In the genomic region with DNA sequence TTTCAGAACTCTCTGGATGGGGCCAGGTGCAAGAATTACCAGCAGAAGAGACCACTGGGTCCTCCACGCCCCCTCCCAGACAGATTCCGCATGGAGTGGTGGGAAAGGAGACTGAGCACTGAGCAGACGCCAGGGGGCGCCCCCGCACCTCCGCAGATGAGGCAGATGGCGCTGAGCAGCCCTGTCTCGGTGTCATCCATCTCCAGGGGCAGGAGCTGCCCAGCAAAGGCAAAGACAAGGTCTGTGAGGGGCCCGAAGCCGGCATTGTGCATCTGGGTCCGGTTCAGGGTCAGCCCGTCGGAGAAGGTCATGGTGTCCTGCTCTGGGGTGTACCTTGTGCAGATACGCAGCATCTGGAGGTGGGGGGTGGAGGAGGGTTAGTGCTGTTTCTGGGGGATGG, we compare ENCODE assay signal across 8 cellular contexts. TPM values are rescaled to one million over a fixed set of nuclear protein-coding genes. Genes with fewer than 3 reads are reported as not detected.
DNase-seq lines count a peak whose midpoint lies in the region; ATAC-seq, FAIRE-seq and TF ChIP-seq lines count a peak whose summit lies in the region.

No MANE protein-coding gene starts in this region.

- H3K27me3 Mint-ChIP-seq in H9 (ENCODE audit: low read depth) (peaks cover 8% of the 10 kb centered on the region), activated B cell treated with CpG ODN at 0.5 μM for 24 hours (no peaks in the 10 kb centered on the region)

- H4K8ac ChIP-seq in H9 (replicated peaks; ENCODE audit: insufficient read length, low read depth, low read length), result no peak overlapping the region

- peak overlapping the region in 4 of 11 experiments; percentile 2 to 83 (median 74); a peak in 6 of 22 replicates for H3K27ac ChIP-seq in BLaER1 treated with 17β-estradiol and CSF1 and Interleukin-3, amounts not matched to agents 10 nM and 100 nM
- no peak overlapping the region for H3K27ac ChIP-seq in H9 (ENCODE audit: insufficient read length, low read depth, low read length)

- CTCF ChIA-PET in activated B cell treated with CpG ODN at 0.5 μM for 24 hours (lab: Charles Lee), result interaction anchor here (0.6 to 14.7 kb wide), 29 partner anchors 8 to 295 kb away, joined by 3 to 298 read pairs (median 4); partner anchors contain the start of genes AAAS, ESPL1, MYG1 and PFDN5

- H4K20me1 ChIP-seq in BLaER1 treated with 17β-estradiol and CSF1 and Interleukin-3, amounts not matched to agents 10 nM and 100 nM, result peaks cover 0 to 6% (median 0%) of the 10 kb centered on the region in 11 experiments; a peak in 3 of 22 replicates
- no peaks in the 10 kb centered on the region for H4K20me1 ChIP-seq in H9 (ENCODE audit: control insufficient read depth, insufficient read depth, insufficient read length)

- ATAC-seq in activated B cell treated with CpG ODN at 0.5 μM for 24 hours (ENCODE audit: low read depth), result peak; percentile 75
- ATAC-seq in HG02973 (IDR thresholded peaks at IDR 0.05; ENCODE audit: unreplicated experiment), result no peak

- H4K5ac ChIP-seq in H9 (ENCODE audit: insufficient read length, low read depth, low read length), result no peak overlapping the region

- no peak for FAIRE-seq in bronchial epithelial cell (lab: Jason Lieb, UNC)

- H3T11ph ChIP-seq in H9 (ENCODE audit: low read length), result no peak overlapping the region

- no peak overlapping the region for H2AK5ac ChIP-seq in H9 (ENCODE audit: insufficient read length, low read length)

- POLR2A ChIA-PET in activated B cell treated with CpG ODN at 0.5 μM for 24 hours (lab: Charles Lee), result interaction anchor here (0.7 to 6.1 kb wide), 10 partner anchors 33 to 295 kb away, joined by 3 to 48 read pairs (median 4); partner anchors contain the start of genes CSAD, ESPL1, MYG1 and ZNF740

- H2AFZ ChIP-seq in H9 (ENCODE audit: low read length), result no peak overlapping the region

- H3K4me3 Mint-ChIP-seq in H9 (peak overlapping the region; percentile 19 to 22; a peak in 3 of 5 replicates), activated B cell treated with CpG ODN at 0.5 μM for 24 hours (no peak overlapping the region)

- H3K27ac Mint-ChIP-seq in H9 (peak overlapping the region in 2 of 3 experiments; percentile 66 to 73; a peak in 3 of 7 replicates), activated B cell treated with CpG ODN at 0.5 μM for 24 hours (peak overlapping the region; percentile 6)

- H3K14ac ChIP-seq in H9 (ENCODE audit: insufficient read depth, low read length), result no peak overlapping the region

- peaks cover 88 to 100% (median 95%) of the 10 kb centered on the region in 10 experiments for H3K4me1 ChIP-seq in BLaER1 treated with 17β-estradiol and CSF1 and Interleukin-3, amounts not matched to agents 10 nM and 100 nM
- H3K4me1 ChIP-seq in H9 (ENCODE audit: insufficient read depth, low read length), result peaks cover 33% of the 10 kb centered on the region; the same call in 1 of the 2 replicates

- intact Hi-C loops in activated B cell treated with CpG ODN at 0.5 μM for 24 hours (cut with micrococcal nuclease), result loop anchor here (1.0 to 10.0 kb wide), 7 partner anchors 38 to 291 kb away; partner anchors contain the start of genes AAAS, ESPL1, NPFF and TARBP2

- H3K9ac ChIP-seq in BLaER1 treated with 17β-estradiol and CSF1 and Interleukin-3, amounts not matched to agents 10 nM and 100 nM, result peak overlapping the region in 8 of 11 experiments; percentile 25 to 83 (median 64); a peak in 10 of 22 replicates
- H3K9ac ChIP-seq in H9 (ENCODE audit: extremely low read depth, insufficient read length, low read length), result no peak overlapping the region

- peak overlapping the region; percentile 77 to 99 (median 97) for H3K4me2 ChIP-seq in BLaER1 treated with 17β-estradiol and CSF1 and Interleukin-3, amounts not matched to agents 10 nM and 100 nM
- no peak overlapping the region for H3K4me2 ChIP-seq in H9 (ENCODE audit: insufficient read depth, insufficient read length, low read length)

- no peaks in the 10 kb centered on the region for H3K9me3 ChIP-seq in BLaER1 treated with 17β-estradiol and CSF1 and Interleukin-3, amounts not matched to agents 10 nM and 100 nM (replicated peaks in 1 of 11)
- no peaks in the 10 kb centered on the region for H3K9me3 ChIP-seq in H9 (ENCODE audit: control insufficient read depth, low read depth, low read length)

- peak overlapping the region in 2 of 10 experiments; percentile 62 to 79; a peak in 5 of 20 replicates for H3K4me3 ChIP-seq in BLaER1 treated with 17β-estradiol and CSF1 and Interleukin-3, amounts not matched to agents 10 nM and 100 nM
- H3K4me3 ChIP-seq in bronchial epithelial cell (ENCODE audit: low read depth, low read length), result no peak overlapping the region

- H2BK20ac ChIP-seq in H9 (ENCODE audit: low read depth, low read length, poor library complexity, severe bottlenecking), result no peak overlapping the region

- H2BK15ac ChIP-seq in H9 (ENCODE audit: low read depth, low read length), result no peak overlapping the region

- peaks cover 20 to 59% (median 48%) of the 10 kb centered on the region in 11 experiments for H3K36me3 ChIP-seq in BLaER1 treated with 17β-estradiol and CSF1 and Interleukin-3, amounts not matched to agents 10 nM and 100 nM
- H3K36me3 ChIP-seq in bronchial epithelial cell (ENCODE audit: control insufficient read depth, insufficient read depth, low read length), result peaks cover 55% of the 10 kb centered on the region

- no peak overlapping the region for H3K56ac ChIP-seq in H9 (ENCODE audit: insufficient read length, low read depth, low read length)

- H3K23ac ChIP-seq in H9 (ENCODE audit: insufficient read length, low read depth, low read length), result no peak overlapping the region

- WGBS in H9 (ENCODE audit: extremely low coverage, insufficient read length, low lambda C conversion rate), result no CpG with 5 or more reads among the region's 14 CpGs

- no peak overlapping the region for H4K91ac ChIP-seq in H9 (ENCODE audit: insufficient read length, low read depth, low read length)

- no peak overlapping the region for H2BK120ac ChIP-seq in H9 (ENCODE audit: low read depth, low read length, poor library complexity, severe bottlenecking)

- no peak overlapping the region for H2BK12ac ChIP-seq in H9 (ENCODE audit: insufficient read length, low read depth, low read length)

- TF ChIP-seq CTCF in H9 (conservative IDR thresholded peaks at IDR 0.05), result peak; percentile 99
- TF ChIP-seq CTCF in activated B cell treated with CpG ODN at 0.5 μM for 24 hours (IDR thresholded peaks at IDR 0.05), result peak; percentile 49
- peak; percentile 91 for TF ChIP-seq CTCF in bronchial epithelial cell (IDR thresholded peaks at IDR 0.05; ENCODE audit: insufficient read depth, low read length, severe bottlenecking)

- no peaks in the 10 kb centered on the region for H3K79me2 ChIP-seq in H9 (ENCODE audit: insufficient read depth, low read length)

- no peaks in the 10 kb centered on the region for H3K27me3 ChIP-seq in BLaER1 treated with 17β-estradiol and CSF1 and Interleukin-3, amounts not matched to agents 10 nM and 100 nM
- H3K27me3 ChIP-seq in H9 (ENCODE audit: insufficient read depth, low read length), result no peaks in the 10 kb centered on the region
- no peaks in the 10 kb centered on the region for H3K27me3 ChIP-seq in bronchial epithelial cell (ENCODE audit: control insufficient read depth, insufficient read depth, low read length)

- no peak overlapping the region for H3K4ac ChIP-seq in H9 (ENCODE audit: low read depth, low read length)

- H3K23me2 ChIP-seq in H9 (ENCODE audit: insufficient read length, low read depth, low read length, poor library complexity, severe bottlenecking), result no peaks in the 10 kb centered on the region

- H3K9me3 Mint-ChIP-seq in H9, result no peaks in the 10 kb centered on the region; a peak in 2 of 5 replicates
- no peaks in the 10 kb centered on the region for H3K9me3 Mint-ChIP-seq in activated B cell treated with CpG ODN at 0.5 μM for 24 hours

- H3K18ac ChIP-seq in H9 (ENCODE audit: insufficient read length, low read depth, low read length), result no peak overlapping the region

- H3K79me1 ChIP-seq in H9 (ENCODE audit: insufficient read depth, low read depth, low read length, poor library complexity, severe bottlenecking), result no peaks in the 10 kb centered on the region

- H3K36me3 Mint-ChIP-seq in H9 (ENCODE audit: insufficient read depth in 1 of 3, low read depth in 3 of 3), result peaks cover 20 to 59% (median 58%) of the 10 kb centered on the region in 3 experiments; a peak in 6 of 7 replicates
- peaks cover 22% of the 10 kb centered on the region for H3K36me3 Mint-ChIP-seq in activated B cell treated with CpG ODN at 0.5 μM for 24 hours (ENCODE audit: low read depth)

- no peak overlapping the region for H2BK5ac ChIP-seq in H9 (ENCODE audit: insufficient read length, low read length)

- peak; percentile 94 for DNase-seq in H9
- DNase-seq in NCI-H345 treated with DMSO at 0.1 percent for 48 hours (lab: John Stamatoyannopoulos, UW; ENCODE audit: unreplicated experiment), result peak; percentile 82
- DNase-seq in activated B cell treated with CpG ODN at 0.5 μM for 24 hours, result peak; percentile 82
- DNase-seq in bronchial epithelial cell (ENCODE audit: low read depth), result peak; percentile 39
- DNase-seq in kidney tubule cell (ENCODE audit: low spot score), result peak; percentile 72
- peak; percentile 87 for DNase-seq in stimulated activated CD4-positive, alpha-beta T cell treated with anti-CD3 and anti-CD28 coated beads, Interleukin-4, amount 100 ng/mL, for 1 hour

- H3K4me1 Mint-ChIP-seq in H9 (peaks cover 57 to 59% of the 10 kb centered on the region in 2 experiments), activated B cell treated with CpG ODN at 0.5 μM for 24 hours (peaks cover 76% of the 10 kb centered on the region)

RNA-seq across cellular contexts. Expression of gene ITGB7, which starts 6.3 kb away (rescaled TPM):
- total RNA-seq in H9 (2021) (0.26 and 0.39 TPM in 2 replicates), activated B cell treated with CpG ODN at 0.5 μM for 24 hours (137 and 139 TPM in 2 replicates), bronchial epithelial cell (8.4 and 15.7 TPM in 2 replicates)

RNA-seq across cellular contexts. Expression of gene RARG, which starts 18.7 kb away (rescaled TPM):
- total RNA-seq in H9 (2021) (42.6 and 43.7 TPM in 2 replicates), activated B cell treated with CpG ODN at 0.5 μM for 24 hours (5.5 and 7.5 TPM in 2 replicates), bronchial epithelial cell (24.7 and 74.6 TPM in 2 replicates)

RNA-seq across cellular contexts. Expression of gene CSAD, which starts 32.6 kb away (rescaled TPM):
- total RNA-seq in H9 (2021) (7.4 and 7.7 TPM in 2 replicates), activated B cell treated with CpG ODN at 0.5 μM for 24 hours (25.7 and 34.6 TPM in 2 replicates), bronchial epithelial cell (6.6 and 11.1 TPM in 2 replicates)

RNA-seq across cellular contexts. Expression of gene ZNF740, which starts 32.8 kb away (rescaled TPM):
- total RNA-seq in H9 (2021) (41.2 and 47.2 TPM in 2 replicates), activated B cell treated with CpG ODN at 0.5 μM for 24 hours (64.4 and 67.2 TPM in 2 replicates), bronchial epithelial cell (15.2 and 16.6 TPM in 2 replicates)

RNA-seq across cellular contexts. Expression of gene ESPL1, which starts 54.8 kb away (rescaled TPM):
- 43.2 and 43.3 TPM in 2 replicates for total RNA-seq in H9 (2021)
- total RNA-seq in activated B cell treated with CpG ODN at 0.5 μM for 24 hours, result 6.2 and 8.2 TPM in 2 replicates
- 0.26 and 1.4 TPM in 2 replicates for total RNA-seq in bronchial epithelial cell

Comparison
In these comparisons a context has a peak if more than half of its experiments do, and no peak if none do; other contexts are left out.
1. DNase-seq: peak in every context shown above with its lines; median percentile 94 in H9; 87 in stimulated activated CD4-positive, alpha-beta T cell treated with anti-CD3 and anti-CD28 coated beads, Interleukin-4, amount 100 ng/mL, for 1 hour; 82 in NCI-H345 treated with DMSO at 0.1 percent for 48 hours; 82 in activated B cell treated with CpG ODN at 0.5 μM for 24 hours; 72 in kidney tubule cell; 39 in bronchial epithelial cell.
2. CTCF ChIP-seq: peak in every context shown above with its lines; median percentile 99 in H9; 91 in bronchial epithelial cell; 49 in activated B cell treated with CpG ODN at 0.5 μM for 24 hours.